23 cellular contexts compared by ENCODE assay signal in the genomic region with DNA sequence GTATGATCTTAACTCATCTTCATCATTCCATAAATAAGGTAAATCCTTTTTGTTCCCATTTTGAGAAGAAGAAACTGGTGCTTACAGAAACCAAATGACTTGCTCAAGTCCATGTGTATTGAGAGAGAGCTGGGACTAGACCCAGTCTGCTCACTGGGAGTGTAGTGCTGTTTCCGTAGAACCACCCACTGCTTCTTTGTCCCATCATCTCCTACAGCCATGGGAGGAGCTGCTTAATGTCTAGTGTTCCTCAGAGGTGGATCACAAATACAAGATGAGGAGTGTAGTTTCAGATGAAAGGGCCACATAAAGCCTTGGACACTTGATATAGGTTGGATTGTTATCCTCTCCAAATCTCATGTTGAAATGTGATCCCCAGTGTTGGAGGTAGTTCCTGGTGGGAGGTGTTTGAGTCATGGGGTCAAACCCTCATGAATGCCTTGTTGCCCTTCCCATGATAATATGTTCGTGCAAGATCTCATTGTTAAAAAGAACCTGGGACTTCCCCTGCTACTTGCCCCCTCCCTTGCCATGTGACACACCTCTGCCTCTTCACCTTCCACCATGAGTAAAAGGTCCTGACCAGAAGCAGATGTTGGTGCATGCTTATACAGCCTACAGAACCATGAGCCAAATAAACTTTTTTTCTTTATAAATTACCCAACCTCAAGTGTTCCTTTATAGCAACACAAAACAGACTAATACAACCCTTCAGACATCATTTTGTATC.
DNase-seq lines count a peak whose midpoint lies in the region; ATAC-seq and TF ChIP-seq lines count a peak whose summit lies in the region.
"Had no signal": no experiment of that assay in that cellular context is flagged by ENCODE, and none has a peak within 500 bp of the region (broad histone marks: within the 10 kb centered on the region; RNA-seq: fewer than 3 reads in every experiment).

No MANE protein-coding gene starts in this region.

- peaks cover 4% of the 10 kb centered on the region; the same call in 1 of the 2 replicates for H3F3A ChIP-seq in PC-9 (ENCODE audit: insufficient read depth, low read depth)

- no peaks in the 10 kb centered on the region for H3K4me1 Mint-ChIP-seq in stimulated activated naive B cell treated with anti-CD40 and anti-IgM and Interleukin-4, amounts not matched to agents 10 μg/mL and 1 μg/mL and 100 μg/mL, for 72 hours

- no peaks in the 10 kb centered on the region for H3K9me3 Mint-ChIP-seq in stimulated activated naive B cell treated with anti-CD40 and anti-IgM and Interleukin-4, amounts not matched to agents 10 μg/mL and 1 μg/mL and 100 μg/mL, for 72 hours
- H3K9me3 Mint-ChIP-seq: activated T-cell treated with anti-CD3 and anti-CD28 coated beads, Interleukin-2, amount 50 U/mL, for 24 hours had no signal

- no peaks in the 10 kb centered on the region for H3K9me2 ChIP-seq in PC-9 (ENCODE audit: insufficient read depth)

- H3K27me3 ChIP-seq in PC-9 (ENCODE audit: insufficient read depth, low read depth) = no peaks in the 10 kb centered on the region
- H3K27me3 ChIP-seq in foreskin keratinocyte = no peaks in the 10 kb centered on the region
- H3K27me3 ChIP-seq: left lung had no signal

- no peak overlapping the region for H3K4me2 ChIP-seq in PC-9

- POLR2A ChIA-PET in PC-9 (lab: Charles Lee; ENCODE audit: unreplicated experiment) = no interaction called here

- TF ChIP-seq CTCF in GM12865 (IDR thresholded peaks at IDR 0.05; ENCODE audit: insufficient read depth, low read depth, low read length, missing control alignments) = no peak
- TF ChIP-seq CTCF in PC-9 (conservative IDR thresholded peaks at IDR 0.05) = no peak
- TF ChIP-seq CTCF in foreskin keratinocyte (conservative IDR thresholded peaks at IDR 0.05) = no peak

- peaks cover 3 to 8% of the 10 kb centered on the region in 2 donors for H3K27me3 Mint-ChIP-seq in stimulated activated naive B cell treated with anti-CD40 and anti-IgM and Interleukin-4, amounts not matched to agents 10 μg/mL and 1 μg/mL and 100 μg/mL, for 72 hours
- H3K27me3 Mint-ChIP-seq: progenitor cell of endocrine pancreas had no signal

- DNase-seq in COLO668 (lab: John Stamatoyannopoulos, UW; ENCODE audit: unreplicated experiment) = peak; percentile 39
- DNase-seq in GM12865 (ENCODE audit: low read depth) = peak; percentile 16
- DNase-seq in HT1080 (ENCODE audit: low read depth) = peak; percentile 30
- DNase-seq in PC-9 = peak; percentile 19 to 37
- DNase-seq in foreskin keratinocyte = no peak
- DNase-seq in stimulated activated naive B cell treated with anti-CD40 and anti-IgM and Interleukin-4, amounts not matched to agents 10 μg/mL and 1 μg/mL and 100 μg/mL, for 72 hours = no peak
- DNase-seq: activated CD8-positive, alpha-beta memory T cell treated with anti-CD3 and anti-CD28 coated beads for 24 hours; activated T-cell treated with anti-CD3 and anti-CD28 coated beads, Interleukin-2, amount 50 U/mL, for 24 hours; C1 segment of cervical spinal cord; Karpas-422; left lung; mesendoderm; NCI-H146; NCI-H226; NCI-H774; stimulated activated CD4-positive, alpha-beta T cell treated with anti-CD3 and anti-CD28 coated beads, Interleukin-12 subunit alpha, Interleukin-12 subunit beta, amount 100 ng/mL, for 4 hours; stimulated activated CD4-positive, alpha-beta T cell treated with anti-CD3 and anti-CD28 coated beads, Interleukin-4, amount 100 ng/mL, for 1 hour; trophoblast cell had no signal

- no peaks in the 10 kb centered on the region for H3K36me3 ChIP-seq in PC-9 (ENCODE audit: low read depth)
- H3K36me3 ChIP-seq: left lung had no signal

- H3K27ac ChIP-seq in PC-9 (no peak overlapping the region), foreskin keratinocyte (no peak overlapping the region)
- H3K27ac ChIP-seq: left lung, RWPE1 had no signal

- H3K36me3 Mint-ChIP-seq in stimulated activated naive B cell treated with anti-CD40 and anti-IgM and Interleukin-4, amounts not matched to agents 10 μg/mL and 1 μg/mL and 100 μg/mL, for 72 hours = no peaks in the 10 kb centered on the region

- H3K4me3 ChIP-seq in GM12865 (ENCODE audit: low read depth, low read length) (no peak overlapping the region), PC-9 (no peak overlapping the region)
- H3K4me3 ChIP-seq: left lung had no signal

- H3K9me3 ChIP-seq in PC-9 (ENCODE audit: insufficient read depth, low read depth) = no peaks in the 10 kb centered on the region
- H3K9me3 ChIP-seq: left lung had no signal

- ATAC-seq in foreskin keratinocyte (no peak), HG02642 (IDR thresholded peaks at IDR 0.05; ENCODE audit: poor library complexity, unreplicated experiment) (no peak)
- ATAC-seq in stimulated activated naive B cell treated with anti-CD40 and anti-IgM and Interleukin-4, amounts not matched to agents 10 μg/mL and 1 μg/mL and 100 μg/mL, for 72 hours (replicated peaks) = no peak
- ATAC-seq: activated CD4-positive, CD25-positive, alpha-beta regulatory T cell treated with anti-CD3 and anti-CD28 coated beads, Interleukin-2, amount 50 U/mL, for 24 hours; left lung; sciatic nerve had no signal

- intact Hi-C loops in PC-9 (cut with micrococcal nuclease; ENCODE audit: unreplicated experiment) = no loop called here

- CTCF ChIA-PET in PC-9 (lab: Charles Lee) = no interaction called here

- H3K27ac Mint-ChIP-seq in stimulated activated naive B cell treated with anti-CD40 and anti-IgM and Interleukin-4, amounts not matched to agents 10 μg/mL and 1 μg/mL and 100 μg/mL, for 72 hours = no peak overlapping the region
- H3K27ac Mint-ChIP-seq: activated T-cell treated with anti-CD3 and anti-CD28 coated beads, Interleukin-2, amount 50 U/mL, for 24 hours; progenitor cell of endocrine pancreas had no signal

- no peaks in the 10 kb centered on the region for H4K20me1 ChIP-seq in PC-9 (ENCODE audit: insufficient read depth)

- H3K4me1 ChIP-seq in PC-9 (replicated peaks; ENCODE audit: insufficient read depth) (peaks cover 12% of the 10 kb centered on the region), foreskin keratinocyte (no peaks in the 10 kb centered on the region)
- H3K4me1 ChIP-seq: left lung had no signal

- no TSS peak for BruUV-seq in PC-9 (replicated peaks; lab: Mats Ljungman, UMichigan)

- no peak overlapping the region for H2AFZ ChIP-seq in PC-9

- no peak overlapping the region for H3K4me3 Mint-ChIP-seq in stimulated activated naive B cell treated with anti-CD40 and anti-IgM and Interleukin-4, amounts not matched to agents 10 μg/mL and 1 μg/mL and 100 μg/mL, for 72 hours
- H3K4me3 Mint-ChIP-seq: activated T-cell treated with anti-CD3 and anti-CD28 coated beads, Interleukin-2, amount 50 U/mL, for 24 hours had no signal

- no peaks in the 10 kb centered on the region for H3K79me2 ChIP-seq in PC-9 (ENCODE audit: low read depth)

Comparison
In these comparisons a context has a peak if more than half of its experiments do, and no peak if none do; other contexts are left out.
1. DNase-seq: peak in COLO668 (single experiment), GM12865 (single experiment), HT1080 (single experiment) and PC-9 (2 of 2); none in foreskin keratinocyte (0 of 2) and stimulated activated naive B cell treated with anti-CD40 and anti-IgM and Interleukin-4, amounts not matched to agents 10 μg/mL and 1 μg/mL and 100 μg/mL, for 72 hours (single experiment).